9 cellular contexts compared by ENCODE assay signal in the genomic region with DNA sequence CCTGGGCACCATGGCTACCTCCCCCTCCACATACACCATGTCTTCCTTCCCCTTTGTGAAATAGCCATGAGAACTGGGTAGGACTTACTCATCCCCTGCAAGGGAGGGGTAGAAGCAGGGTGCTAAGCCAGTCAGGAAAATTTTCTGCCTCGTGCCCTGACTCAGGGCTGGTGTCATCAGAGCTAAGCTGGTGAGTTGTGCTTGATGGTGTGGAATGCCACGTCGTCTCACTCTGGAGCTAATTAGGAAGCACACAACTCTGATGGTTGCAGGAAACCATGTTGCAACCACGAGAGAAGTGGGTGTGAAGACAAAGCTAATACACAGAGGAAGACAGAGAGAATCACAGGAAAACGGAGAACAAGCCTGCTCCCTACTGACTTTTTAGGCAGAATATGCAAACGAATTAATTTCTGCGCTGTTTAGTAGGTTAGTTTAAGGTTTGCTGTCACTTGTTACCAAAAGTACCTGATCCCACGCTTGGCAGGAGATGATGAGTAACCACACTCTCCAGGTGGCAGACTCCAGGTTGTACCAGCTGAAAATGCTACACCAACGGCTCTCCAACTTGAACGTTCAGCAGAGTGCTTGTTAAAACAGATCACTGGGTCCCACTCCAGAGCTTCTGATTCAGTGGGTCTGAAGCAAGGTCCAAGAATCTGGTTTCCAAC. TPM values are rescaled to one million over a fixed set of nuclear protein-coding genes. Genes with fewer than 3 reads are reported as not detected.
DNase-seq lines count a peak whose midpoint lies in the region; ATAC-seq and TF ChIP-seq lines count a peak whose summit lies in the region.
"Had no signal": no experiment of that assay in that cellular context is flagged by ENCODE, and none has a peak within 500 bp of the region (broad histone marks: within the 10 kb centered on the region; RNA-seq: fewer than 3 reads in every experiment).

No MANE protein-coding gene starts in this region.

- peak overlapping the region in 2 of 10 donors; percentile 5 to 87 for H3K27ac ChIP-seq in heart right ventricle
- H3K27ac ChIP-seq: SK-N-MC had no signal

- H3K9me3 ChIP-seq in heart right ventricle = peaks cover 0 to 14% (median 0%) of the 10 kb centered on the region in 11 donors

- no peak for TF ChIP-seq CTCF in heart right ventricle (IDR thresholded peaks at IDR 0.05)

- peak; percentile 98 to 99 for ATAC-seq in activated CD4-positive, CD25-positive, alpha-beta regulatory T cell treated with anti-CD3 and anti-CD28 coated beads, Interleukin-2, amount 50 U/mL, for 24 hours
- peak; percentile 69 to 88 (median 73) for ATAC-seq in heart right ventricle
- no peak for ATAC-seq in HG02870 (IDR thresholded peaks at IDR 0.05; ENCODE audit: unreplicated experiment)
- no peak for ATAC-seq in HG02678 (IDR thresholded peaks at IDR 0.05; ENCODE audit: unreplicated experiment)

- no peak for DNase-seq in activated CD4-positive, CD25-positive, alpha-beta regulatory T cell (lab: John Stamatoyannopoulos, UW)
- DNase-seq in activated T-cell treated with anti-CD3 and anti-CD28 coated beads for 48 hours (ENCODE audit: low read depth) (peak; percentile 50), heart right ventricle (no peak), SW 1271 (lab: John Stamatoyannopoulos, UW) (no peak)
- DNase-seq in stimulated activated CD4-positive, alpha-beta T cell treated with anti-CD3 and anti-CD28 coated beads, Interleukin-4, amount 100 ng/mL, for 4 hours = peak; percentile 35 to 63

- no peaks in the 10 kb centered on the region for H3K27me3 ChIP-seq in heart right ventricle

- WGBS in heart right ventricle, 2 donors = 69 to 70% methylated on average over 10 of the region's 10 CpGs

- H3K4me3 ChIP-seq in heart right ventricle = no peak overlapping the region
- H3K4me3 ChIP-seq: SK-N-MC had no signal

- H3K4me1 ChIP-seq in heart right ventricle = peaks cover 0 to 66% (median 3%) of the 10 kb centered on the region in 9 donors

- intact Hi-C loops in heart right ventricle (cut with DNase I) = no loop called here

- peaks cover 0 to 28% (median 0%) of the 10 kb centered on the region in 9 donors for H3K36me3 ChIP-seq in heart right ventricle

RNA-seq across cellular contexts. Expression of a gene that starts 54.5 kb away (rescaled TPM):
- total RNA-seq in heart right ventricle = 10 to 100 TPM in 5 of 10 donors, 1 to 10 TPM in 5; 5.6 to 22.3 (median 9.8) TPM
- polyA plus RNA-seq in heart right ventricle = 10 to 100 TPM in 1 of 2 donors, 1 to 10 TPM in 1; 9.3 to 10.8 TPM

Comparison
In these comparisons a context has a peak if more than half of its experiments do, and no peak if none do; other contexts are left out.
1. ATAC-seq: peak in activated CD4-positive, CD25-positive, alpha-beta regulatory T cell treated with anti-CD3 and anti-CD28 coated beads, Interleukin-2, amount 50 U/mL, for 24 hours (2 of 2) and heart right ventricle (8 of 8); none in HG02870 (single experiment) and HG02678 (single experiment).
2. DNase-seq: peak in activated T-cell treated with anti-CD3 and anti-CD28 coated beads for 48 hours (single experiment) and stimulated activated CD4-positive, alpha-beta T cell treated with anti-CD3 and anti-CD28 coated beads, Interleukin-4, amount 100 ng/mL, for 4 hours (2 of 2); none in activated CD4-positive, CD25-positive, alpha-beta regulatory T cell (0 of 4), heart right ventricle (0 of 2) and SW 1271 (0 of 2).